Comparison of ENCODE assay signal across 20 cellular contexts in the genomic region with DNA sequence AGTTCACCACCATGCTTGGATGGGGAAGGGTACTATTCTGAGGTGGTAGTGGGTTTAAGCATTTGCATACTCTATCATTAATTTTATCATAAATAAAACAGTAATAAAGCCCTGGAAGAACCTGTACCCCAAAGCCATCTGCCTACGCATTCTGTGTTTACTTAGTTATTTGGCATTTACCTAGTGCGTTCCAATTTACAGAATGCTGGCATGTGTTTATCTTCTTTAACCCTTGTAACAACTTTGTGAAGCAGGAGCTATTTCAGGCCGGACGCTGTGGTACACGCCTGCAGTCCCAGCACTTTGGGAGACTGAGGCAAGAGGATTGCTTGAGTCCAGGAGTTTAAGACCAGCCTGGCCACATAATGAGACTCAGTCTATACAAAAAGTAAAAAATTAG.
"Had no signal": no experiment of that assay in that cellular context is flagged by ENCODE, and none has a peak within 500 bp of the region (broad histone marks: within the 10 kb centered on the region; RNA-seq: fewer than 3 reads in every experiment).

No MANE protein-coding gene starts in this region.

- H3K4me1 ChIP-seq: SJSA1 had no signal

- H3K27me3 ChIP-seq: SJSA1 had no signal

- FAIRE-seq: RCC 7860 had no signal

- H3K36me3 ChIP-seq: SJSA1 had no signal

- ATAC-seq: T-cell had no signal

- H3K9me3 ChIP-seq: SJSA1 had no signal

- H3K27ac ChIP-seq: SJSA1, SK-N-MC had no signal

- DNase-seq: IMR-90, Karpas-422, KG1, MM.1S, NCI-H1092 treated with DMSO at 0.1 percent for 48 hours, NCI-H1436, NCI-H2081, NCI-H2107, NCI-H345, NCI-H446 treated with DMSO at 0.1 percent for 48 hours, NCI-H510A treated with DMSO at 0.1 percent for 48 hours, NCI-H774, Right ventricle myocardium superior, RPMI8226, SIG-M5, SW 1271, T-cell had no signal

- H3K4me3 ChIP-seq: SJSA1, SK-N-MC had no signal
